In the genomic region with DNA sequence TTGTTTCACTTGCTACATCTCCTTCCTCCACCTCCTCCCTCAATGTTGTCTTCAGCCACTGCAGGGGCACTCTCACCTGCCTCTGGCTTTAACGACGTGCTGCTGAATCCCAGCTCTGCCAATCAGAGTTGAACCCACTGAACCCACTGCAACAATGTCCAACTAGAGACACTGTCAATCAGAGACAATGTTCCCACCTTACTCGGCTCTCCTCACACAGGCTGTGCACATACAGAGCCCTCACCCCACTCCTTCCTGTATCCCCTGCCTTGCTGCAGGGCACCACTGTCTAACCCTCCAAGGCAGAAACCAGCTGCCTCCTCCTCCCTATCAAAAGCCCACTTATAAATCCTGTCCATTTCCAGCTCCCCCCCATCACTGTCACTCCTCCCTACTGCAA, we compare ENCODE assay signal across 1 cellular context.
TF ChIP-seq lines count a peak whose summit lies in the region.

No MANE protein-coding gene starts in this region.

TF ChIP-seq in IMR-90, 13 proteins besides CTCF, POLR2A, EP300 and RAD21 (continued from another document):
- TF ChIP-seq CEBPB (IDR thresholded peaks at IDR 0.05; ENCODE audit: low read depth, low read length) (no peak), BHLHE40 (IDR thresholded peaks at IDR 0.05; ENCODE audit: low read depth, low read length) (no peak), RCOR1 (IDR thresholded peaks at IDR 0.05; ENCODE audit: insufficient replicate concordance, low read length) (no peak), FOS (IDR thresholded peaks at IDR 0.05; ENCODE audit: low read depth, low read length) (no peak)
